ENCODE assay signal across 7 cellular contexts in genomic region chr5:132260714-132261615, GRCh38.
A peak's percentile ranks its signal among the peaks of the same experiment; 100 is the strongest.
DNase-seq lines count a peak whose midpoint lies in the region; ATAC-seq lines count a peak whose summit lies in the region.

No MANE protein-coding gene starts in this region.

- H3K36me3 ChIP-seq in effector memory CD4-positive, alpha-beta T cell (ENCODE audit: control insufficient read depth, insufficient read depth, low read length): no peaks in the 10 kb centered on the region

- DNase-seq in HUDEP-2 (lab: John Stamatoyannopoulos, UW; ENCODE audit: unreplicated experiment in 76 of 76) (peak in 69 of 76 experiments; percentile 3 to 91 (median 65)), hippocampal formation (lab: John Stamatoyannopoulos, UW) (peak; percentile 32 to 43)
- DNase-seq in activated naive CD8-positive, alpha-beta T cell treated with anti-CD3 and anti-CD28 coated beads, Interleukin-2, amount 50 U/mL, for 16 hours (ENCODE audit: low read depth, low spot score): peak; percentile 14
- DNase-seq in stimulated activated CD4-positive, alpha-beta T cell treated with anti-CD3 and anti-CD28 coated beads, TNF-alpha, amount 100 ng/mL, for 4 hours (ENCODE audit: low read depth in 3 of 3): peak in 2 of 3 experiments; percentile 27 to 31
- DNase-seq in effector memory CD4-positive, alpha-beta T cell: no peak

- H3K9me3 ChIP-seq in effector memory CD4-positive, alpha-beta T cell (ENCODE audit: control insufficient read depth, low read length): no peaks in the 10 kb centered on the region

- ATAC-seq in GM19452 (IDR thresholded peaks at IDR 0.05; ENCODE audit: unreplicated experiment) (peak; percentile 46), GM19324 (IDR thresholded peaks at IDR 0.05; ENCODE audit: low FRiP score, unreplicated experiment) (no peak)

- no peaks in the 10 kb centered on the region for H3K4me1 ChIP-seq in effector memory CD4-positive, alpha-beta T cell (ENCODE audit: control insufficient read depth, insufficient read depth, low read length, poor library complexity, severe bottlenecking)

- no peak overlapping the region for H3K27ac ChIP-seq in effector memory CD4-positive, alpha-beta T cell (ENCODE audit: insufficient read depth, low read length, poor library complexity, severe bottlenecking)

- H3K27me3 ChIP-seq in effector memory CD4-positive, alpha-beta T cell (replicated peaks; ENCODE audit: control insufficient read depth, insufficient read depth, low read length, poor library complexity, severe bottlenecking): peaks cover 8% of the 10 kb centered on the region

- H3K4me3 ChIP-seq in effector memory CD4-positive, alpha-beta T cell (ENCODE audit: insufficient read depth, low read depth, low read length, poor library complexity, severe bottlenecking): no peak overlapping the region

Comparison
In these comparisons a context has a peak if more than half of its experiments do, and no peak if none do; other contexts are left out.
1. DNase-seq: peak in HUDEP-2 (69 of 76), activated naive CD8-positive, alpha-beta T cell treated with anti-CD3 and anti-CD28 coated beads, Interleukin-2, amount 50 U/mL, for 16 hours (single experiment), hippocampal formation (2 of 2) and stimulated activated CD4-positive, alpha-beta T cell treated with anti-CD3 and anti-CD28 coated beads, TNF-alpha, amount 100 ng/mL, for 4 hours (2 of 3); none in effector memory CD4-positive, alpha-beta T cell (0 of 3).